In the genomic region with DNA sequence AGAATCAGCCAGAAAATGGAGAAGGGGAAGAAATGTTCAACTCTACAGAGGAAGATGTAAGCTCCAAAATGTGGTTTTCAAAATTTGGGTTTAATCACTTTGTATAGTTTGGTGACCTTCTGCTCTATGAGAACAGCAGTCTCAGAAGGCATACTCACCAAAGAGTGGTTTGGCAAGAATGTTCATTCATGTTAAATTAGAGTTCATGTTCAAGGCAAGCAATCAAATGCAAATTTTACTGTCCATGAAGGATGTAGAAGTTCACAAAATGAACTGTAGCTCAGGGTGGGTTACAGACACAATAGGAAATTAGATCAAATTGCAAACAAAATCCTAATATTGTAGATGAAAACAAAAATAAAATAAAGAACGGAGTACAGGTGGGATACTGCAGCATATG, we compare ENCODE assay signal across 7 cellular contexts.
"Had no signal": no experiment of that assay in that cellular context is flagged by ENCODE, and none has a peak within 500 bp of the region (broad histone marks: within the 10 kb centered on the region; RNA-seq: fewer than 3 reads in every experiment).

No MANE protein-coding gene starts in this region.

- DNase-seq: GM23248, H9, HCEC 1CT, HFFc6, IMR-90, KG1 had no signal

- H3K9ac ChIP-seq: GM23248 had no signal

- ATAC-seq: K562 had no signal

- H2AFZ ChIP-seq: GM23248 had no signal

- H3K4me3 ChIP-seq: GM23248, K562 had no signal

- H3K27ac ChIP-seq: GM23248 had no signal
